ENCODE assay signal across 1 cellular context in the genomic region with DNA sequence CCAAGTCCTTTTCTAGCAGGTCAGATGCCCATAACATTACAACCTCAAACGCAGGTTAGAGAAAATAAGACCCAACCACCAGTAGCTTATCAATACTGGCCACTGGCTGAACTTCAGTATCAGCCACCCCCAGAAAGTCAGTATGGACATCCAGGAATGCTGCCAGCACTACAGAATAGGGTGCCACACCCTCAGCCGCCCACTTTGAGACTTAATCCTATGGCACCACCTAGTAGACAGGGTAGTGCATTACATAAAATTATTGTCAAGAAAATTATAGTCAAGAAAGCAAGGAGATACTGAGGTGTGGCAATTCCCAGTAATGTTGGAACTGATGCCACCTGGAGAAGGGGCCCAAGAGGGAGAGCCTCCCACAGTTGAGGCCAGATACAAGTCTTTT.
TF ChIP-seq lines count a peak whose summit lies in the region.

No MANE protein-coding gene starts in this region.

TF ChIP-seq in H1, 55 proteins besides CTCF, POLR2A, EP300 and RAD21:
- TF ChIP-seq PHF8 (conservative IDR thresholded peaks at IDR 0.05; ENCODE audit: low read depth, low read length) (no peak), SIN3A (conservative IDR thresholded peaks at IDR 0.05 in 1 of 2, IDR thresholded peaks at IDR 0.05 in 1 of 2; ENCODE audit: low read depth in 1 of 2, low read length in 2 of 2) (no peak), HDAC6 (IDR thresholded peaks at IDR 0.05; ENCODE audit: low read depth, low read length) (no peak), FOSL1 (IDR thresholded peaks at IDR 0.05; ENCODE audit: insufficient read depth, low read depth, low read length) (no peak), SIX5 (IDR thresholded peaks at IDR 0.05; ENCODE audit: low read depth, low read length) (no peak), CTBP2 (IDR thresholded peaks at IDR 0.05; ENCODE audit: borderline replicate concordance, insufficient read depth, insufficient read length, low read length) (no peak)
